In genomic region chr1:100717218-100717617, GRCh38 we compare ENCODE assay signal across 11 cellular contexts. TPM values are rescaled to one million over a fixed set of nuclear protein-coding genes. Genes with fewer than 3 reads are reported as not detected.
"Had no signal": no experiment of that assay in that cellular context is flagged by ENCODE, and none has a peak within 500 bp of the region (broad histone marks: within the 10 kb centered on the region; RNA-seq: fewer than 3 reads in every experiment).

No MANE protein-coding gene starts in this region.

- H3K9me3 ChIP-seq: HAP-1 had no signal

- H2AFZ ChIP-seq: GM23248, GM23338 had no signal

- DNase-seq: GM23248, GOT3, H7, H9, HCEC 1CT, HFFc6 had no signal

- H3K27ac ChIP-seq: GM23248 had no signal

- H3K9ac ChIP-seq: GM23248 had no signal

- ATAC-seq: GM23338, HCT116 had no signal

- H3K4me2 ChIP-seq: GM23338 had no signal

- FAIRE-seq: H1, H54 had no signal

- H3K36me3 ChIP-seq: HAP-1 had no signal

- H3K4me3 ChIP-seq: GM23248, GM23338, HAP-1 had no signal

RNA-seq across cellular contexts. Expression of gene VCAM1, which starts 2.3 kb away (rescaled TPM):
- total RNA-seq: GM23338, H1, H7, HFFc6 had no signal
- polyA plus RNA-seq: GM23338 had no signal
